23 cellular contexts compared by ENCODE assay signal in the genomic region with DNA sequence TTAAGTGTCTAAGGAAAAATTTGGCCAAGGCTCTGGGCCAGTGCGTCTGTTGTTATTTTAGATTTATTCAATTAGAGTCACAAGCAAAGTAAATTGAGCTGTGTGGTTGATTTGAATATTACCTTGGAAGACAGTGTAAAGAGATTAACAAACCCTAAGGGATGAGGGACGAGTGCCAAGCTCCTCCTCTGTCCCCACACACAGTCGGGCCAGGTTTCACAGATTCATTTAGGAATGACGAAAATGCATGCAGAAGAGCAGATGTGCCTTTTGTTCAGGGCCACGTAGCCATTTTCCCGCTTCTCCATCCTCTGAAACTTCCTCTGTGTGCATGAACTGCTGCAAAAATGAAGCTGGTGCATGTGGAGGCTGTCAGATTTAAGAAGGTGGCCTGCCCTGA.
DNase-seq lines count a peak whose midpoint lies in the region; ATAC-seq, FAIRE-seq and TF ChIP-seq lines count a peak whose summit lies in the region.
"Had no signal": no experiment of that assay in that cellular context is flagged by ENCODE, and none has a peak within 500 bp of the region (broad histone marks: within the 10 kb centered on the region; RNA-seq: fewer than 3 reads in every experiment).

No MANE protein-coding gene starts in this region.

- H3K36me3 ChIP-seq in K562 (ENCODE audit: control insufficient read depth, insufficient read depth, low read length) = no peaks in the 10 kb centered on the region
- H3K36me3 ChIP-seq: HAP-1, upper lobe of left lung had no signal

- H2AFZ ChIP-seq in K562 (ENCODE audit: low read depth, low read length) = no peak overlapping the region
- H2AFZ ChIP-seq: PC-9 had no signal

- TF ChIP-seq EP300 in K562 (IDR thresholded peaks at IDR 0.05; ENCODE audit: low read length) = no peak

- no peak overlapping the region for H3K4me2 ChIP-seq in K562 (ENCODE audit: insufficient read depth, low read length)

- ATAC-seq in K562 (no peak), HG03095 (IDR thresholded peaks at IDR 0.05; ENCODE audit: unreplicated experiment) (no peak)
- ATAC-seq: stimulated activated naive CD8-positive, alpha-beta T cell treated with anti-CD3 and anti-CD28 coated beads, Interleukin-15, amount 100 ng/mL, for 72 hours; WTC11 had no signal

- in situ Hi-C loops in K562 (cut with MboI) = no loop called here

- POLR2A ChIA-PET in K562 (lab: Yijun Ruan, JAX) = interaction anchor here (0.6 to 1.5 kb wide), 4 partner anchors 9 to 132 kb away, joined by 3 to 5 read pairs (median 3); no protein-coding TSS in a partner anchor

- H3K9me3 ChIP-seq in K562 (replicated peaks; ENCODE audit: control insufficient read depth, insufficient read depth, low read depth, low read length) = peaks cover 6% of the 10 kb centered on the region
- H3K9me3 ChIP-seq: HAP-1 had no signal

- H3K79me2 ChIP-seq in K562 (ENCODE audit: control insufficient read depth, insufficient read depth, low read length) = no peaks in the 10 kb centered on the region

- BruUV-seq in K562 (replicated peaks; lab: Mats Ljungman, UMichigan) = no TSS peak

- CTCF ChIA-PET in K562 (lab: Yijun Ruan, JAX; ENCODE audit: low intra/inter-chr PET ratio) = no interaction called here

- WGBS in K562 (ENCODE audit: insufficient coverage, low coverage, missing lambda C conversion rate) = 19% methylated on average over 6 of the region's 6 CpGs

- peaks cover 0 to 10% of the 10 kb centered on the region in 2 experiments; a peak in 3 of 5 replicates for H3K4me1 ChIP-seq in K562 (replicated peaks in 1 of 2; ENCODE audit: control insufficient read depth in 2 of 2, insufficient read depth in 2 of 2, low read length in 2 of 2)
- H3K4me1 ChIP-seq: HAP-1, upper lobe of left lung had no signal

- no peak for TF ChIP-seq RAD21 in K562 (CRISPR knock-in tag; conservative IDR thresholded peaks at IDR 0.05 in 1 of 2, IDR thresholded peaks at IDR 0.05 in 1 of 2)

- TF ChIP-seq POLR2A in K562 (conservative IDR thresholded peaks at IDR 0.05) = no peak

- no peak for TF ChIP-seq CTCF in K562 (IDR thresholded peaks at IDR 0.05 in 2 of 3, conservative IDR thresholded peaks at IDR 0.05 in 1 of 3; ENCODE audit: insufficient read depth in 2 of 3, low read depth in 1 of 3, low read length in 3 of 3)

- H3K27ac ChIP-seq in K562 (ENCODE audit: extremely low read depth, low read depth, low read length) = no peak overlapping the region
- H3K27ac ChIP-seq: epithelial cell of prostate, PC-9, upper lobe of left lung had no signal

- intact Hi-C loops in K562 (cut with micrococcal nuclease) = no loop called here

- DNase-seq in DMS79 (lab: John Stamatoyannopoulos, UW) (peak; percentile 25), NCI-H1105 treated with DMSO at 0.1 percent for 48 hours (lab: John Stamatoyannopoulos, UW) (peak; percentile 81), NCI-H446 treated with DMSO at 0.1 percent for 48 hours (lab: John Stamatoyannopoulos, UW) (peak; percentile 39), K562 (ENCODE audit: extremely low read depth in 1 of 4, low spot score in 3 of 4) (no peak), KG1 (lab: John Stamatoyannopoulos, UW) (no peak), LoVo (ENCODE audit: low spot score) (no peak)
- DNase-seq: activated CD4-positive, alpha-beta memory T cell treated with anti-CD3 and anti-CD28 coated beads, Interleukin-2, amount 10 ng/mL, durations not matched to agents 7 days and 5 days; activated T-cell treated with anti-CD3 and anti-CD28 coated beads for 4 hours; central memory CD4-positive, alpha-beta T cell; foreskin fibroblast; immature natural killer cell; NCI-H1417; NCI-H526 treated with DMSO at 0.1 percent for 48 hours; stimulated activated CD4-positive, alpha-beta T cell treated with anti-CD3 and anti-CD28 coated beads, Interleukin-4, amount 100 ng/mL, for 4 hours; stimulated activated naive CD8-positive, alpha-beta T cell treated with anti-CD3 and anti-CD28 coated beads, Interleukin-15, amount 100 ng/mL, for 72 hours; upper lobe of left lung had no signal

- FAIRE-seq in K562 (lab: Jason Lieb, UNC) = peak; percentile 19
- FAIRE-seq: G401.6 had no signal

- peak overlapping the region in 1 of 2 experiments; percentile 15; a peak in 1 of 4 replicates for H3K9ac ChIP-seq in K562 (ENCODE audit: insufficient read depth in 1 of 2, low read depth in 2 of 2, low read length in 2 of 2)

- H3K9me1 ChIP-seq in K562 (ENCODE audit: control insufficient read depth, insufficient read depth, low read length) = no peaks in the 10 kb centered on the region

- peaks cover 8% of the 10 kb centered on the region for H4K20me1 ChIP-seq in K562 (replicated peaks; ENCODE audit: control insufficient read depth, insufficient read depth, low read length)

- H3K27me3 ChIP-seq in K562 (ENCODE audit: control insufficient read depth in 2 of 2, insufficient read depth in 2 of 2, low read length in 2 of 2) = no peaks in the 10 kb centered on the region
- H3K27me3 ChIP-seq: upper lobe of left lung had no signal

- no peak overlapping the region for H3K4me3 ChIP-seq in K562
- H3K4me3 ChIP-seq: HAP-1, lung, PC-9, upper lobe of left lung had no signal

TF ChIP-seq in K562, 482 proteins besides CTCF, POLR2A, EP300 and RAD21:
- TF ChIP-seq RFX5 (IDR thresholded peaks at IDR 0.05; ENCODE audit: low read depth, low read length) = no peak
- TF ChIP-seq, protein P1, sequence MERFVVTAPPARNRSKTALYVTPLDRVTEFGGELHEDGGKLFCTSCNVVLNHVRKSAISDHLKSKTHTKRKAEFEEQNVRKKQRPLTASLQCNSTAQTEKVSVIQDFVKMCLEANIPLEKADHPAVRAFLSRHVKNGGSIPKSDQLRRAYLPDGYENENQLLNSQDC (CRISPR knock-in tag; IDR thresholded peaks at IDR 0.05) = no peak
- no peak for TF ChIP-seq SMARCB1 (IDR thresholded peaks at IDR 0.05; ENCODE audit: insufficient read length, low read depth)
- no peak for TF ChIP-seq TBL1XR1 (IDR thresholded peaks at IDR 0.05; ENCODE audit: low read length in 2 of 2)

Comparison
In these comparisons a context has a peak if more than half of its experiments do, and no peak if none do; other contexts are left out.
1. DNase-seq: peak in DMS79 (single experiment), NCI-H1105 treated with DMSO at 0.1 percent for 48 hours (single experiment) and NCI-H446 treated with DMSO at 0.1 percent for 48 hours (single experiment); none in K562 (0 of 4), KG1 (single experiment) and LoVo (single experiment).